In genomic region chr4:53713767-53714166, GRCh38 we compare ENCODE assay signal across 34 cellular contexts.
"Had no signal": no experiment of that assay in that cellular context is flagged by ENCODE, and none has a peak within 500 bp of the region (broad histone marks: within the 10 kb centered on the region; RNA-seq: fewer than 3 reads in every experiment).

No MANE protein-coding gene starts in this region.

- H3K4me3 ChIP-seq: adrenal gland, body of pancreas, colonic mucosa, esophagus squamous epithelium, gastrocnemius medialis, pancreas, prostate gland, smooth muscle cell, vagina had no signal

- H3K9me3 Mint-ChIP-seq: activated naive CD4-positive, alpha-beta T cell treated with anti-CD3 and anti-CD28 coated beads for 36 hours; activated naive CD8-positive, alpha-beta T cell treated with anti-CD3 and anti-CD28 coated beads for 36 hours; activated T-helper 1 cell treated with anti-CD3 and anti-CD28 coated beads, Interleukin-12 subunit alpha, Interleukin-12 subunit beta, Interleukin-2, Interleukin-4 antibody, amounts not matched to agents 30 ng/mL and 10 ng/mL and 1 ng/mL, durations not matched to agents 14 hours and 24 hours and 36 hours; nephron; stimulated activated memory B cell treated with anti-CD40 and anti-IgM and Interleukin-4, amounts not matched to agents 10 μg/mL and 1 μg/mL and 100 μg/mL, for 72 hours; stimulated activated naive CD8-positive, alpha-beta T cell treated with anti-CD3 and anti-CD28 coated beads, Interleukin-15, amount 100 ng/mL, for 72 hours; type B pancreatic cell had no signal

- ATAC-seq: body of pancreas; gastrocnemius medialis; left ventricle myocardium superior; pancreas; stimulated activated memory B cell treated with anti-CD40 and anti-IgM and Interleukin-4, amounts not matched to agents 10 μg/mL and 1 μg/mL and 100 μg/mL, for 72 hours; stimulated activated naive CD8-positive, alpha-beta T cell treated with anti-CD3 and anti-CD28 coated beads, Interleukin-15, amount 100 ng/mL, for 72 hours had no signal

- H3K9me3 ChIP-seq: adrenal gland, body of pancreas, colonic mucosa, esophagus squamous epithelium, gastrocnemius medialis, neutrophil, pancreas, prostate gland, vagina had no signal

- H3K27me3 ChIP-seq: adrenal gland, body of pancreas, colonic mucosa, esophagus squamous epithelium, gastrocnemius medialis, pancreas, vagina had no signal

- H3K27ac Mint-ChIP-seq: activated naive CD4-positive, alpha-beta T cell treated with anti-CD3 and anti-CD28 coated beads for 36 hours; activated naive CD8-positive, alpha-beta T cell treated with anti-CD3 and anti-CD28 coated beads for 36 hours; activated T-helper 1 cell treated with anti-CD3 and anti-CD28 coated beads, Interleukin-12 subunit alpha, Interleukin-12 subunit beta, Interleukin-2, Interleukin-4 antibody, amounts not matched to agents 30 ng/mL and 10 ng/mL and 1 ng/mL, durations not matched to agents 14 hours and 24 hours and 36 hours; stimulated activated memory B cell treated with anti-CD40 and anti-IgM and Interleukin-4, amounts not matched to agents 10 μg/mL and 1 μg/mL and 100 μg/mL, for 72 hours; type B pancreatic cell had no signal

- H3K4me1 Mint-ChIP-seq: activated naive CD8-positive, alpha-beta T cell treated with anti-CD3 and anti-CD28 coated beads for 36 hours; stimulated activated memory B cell treated with anti-CD40 and anti-IgM and Interleukin-4, amounts not matched to agents 10 μg/mL and 1 μg/mL and 100 μg/mL, for 72 hours; stimulated activated naive CD8-positive, alpha-beta T cell treated with anti-CD3 and anti-CD28 coated beads, Interleukin-15, amount 100 ng/mL, for 72 hours had no signal

- H3K36me3 Mint-ChIP-seq: activated naive CD8-positive, alpha-beta T cell treated with anti-CD3 and anti-CD28 coated beads for 36 hours; stimulated activated memory B cell treated with anti-CD40 and anti-IgM and Interleukin-4, amounts not matched to agents 10 μg/mL and 1 μg/mL and 100 μg/mL, for 72 hours; type B pancreatic cell had no signal

- H3K4me3 Mint-ChIP-seq: activated naive CD4-positive, alpha-beta T cell treated with anti-CD3 and anti-CD28 coated beads for 36 hours; activated naive CD8-positive, alpha-beta T cell treated with anti-CD3 and anti-CD28 coated beads for 36 hours; activated T-helper 1 cell treated with anti-CD3 and anti-CD28 coated beads, Interleukin-12 subunit alpha, Interleukin-12 subunit beta, Interleukin-2, Interleukin-4 antibody, amounts not matched to agents 30 ng/mL and 10 ng/mL and 1 ng/mL, durations not matched to agents 14 hours and 24 hours and 36 hours; nephron; stimulated activated memory B cell treated with anti-CD40 and anti-IgM and Interleukin-4, amounts not matched to agents 10 μg/mL and 1 μg/mL and 100 μg/mL, for 72 hours; stimulated activated naive CD8-positive, alpha-beta T cell treated with anti-CD3 and anti-CD28 coated beads, Interleukin-15, amount 100 ng/mL, for 72 hours; type B pancreatic cell had no signal

- DNase-seq: activated CD4-positive, alpha-beta T cell treated with anti-CD3 and anti-CD28 coated beads for 48 hours; activated CD4-positive, alpha-beta T cell treated with anti-CD3 and anti-CD28 coated beads, Interleukin-2, amount 50 U/mL, for 48 hours; activated CD8-positive, alpha-beta memory T cell treated with anti-CD3 and anti-CD28 coated beads, Interleukin-2, amount 50 U/mL, for 4 hours; activated effector memory CD4-positive, alpha-beta T cell treated with anti-CD3 and anti-CD28 coated beads, Interleukin-2, amount 50 U/mL, for 16 hours; activated naive CD4-positive, alpha-beta T cell treated with anti-CD3 and anti-CD28 coated beads for 36 hours; activated naive CD8-positive, alpha-beta T cell treated with anti-CD3 and anti-CD28 coated beads for 36 hours; activated T-cell treated with anti-CD3 and anti-CD28 coated beads, Interleukin-2, amount 50 U/mL, for 1 hour; adrenal gland; aorta; body of pancreas; colonic mucosa; effector CD8-positive, alpha-beta T cell; esophagus squamous epithelium; gastrocnemius medialis; glutamatergic neuron; islet precursor cell; left cardiac atrium; left ventricle myocardium superior; pancreas; retina; stimulated activated CD4-positive, alpha-beta T cell treated with anti-CD3 and anti-CD28 coated beads, Interleukin-1b, Interleukin-23, amount 100 ng/mL, for 48 hours; stimulated activated CD4-positive, alpha-beta T cell treated with anti-CD3 and anti-CD28 coated beads, Interleukin-4, amount 100 ng/mL, for 4 hours; stimulated activated CD8-positive, alpha-beta memory T cell treated with anti-CD3 and anti-CD28 coated beads, Interleukin-4, amount 100 ng/mL, for 48 hours; stimulated activated naive CD8-positive, alpha-beta T cell treated with anti-CD3 and anti-CD28 coated beads, Interleukin-15, amount 100 ng/mL, for 72 hours; substantia nigra; T-helper 9 cell had no signal

- H3K36me3 ChIP-seq: adrenal gland, colonic mucosa, esophagus squamous epithelium, gastrocnemius medialis, neutrophil, pancreas, prostate gland, vagina had no signal

- H3K4me1 ChIP-seq: adrenal gland, colonic mucosa, esophagus squamous epithelium, pancreas, prostate gland had no signal

- H3K27me3 Mint-ChIP-seq: stimulated activated memory B cell treated with anti-CD40 and anti-IgM and Interleukin-4, amounts not matched to agents 10 μg/mL and 1 μg/mL and 100 μg/mL, for 72 hours; type B pancreatic cell had no signal
